Comparison of ENCODE assay signal across 8 cellular contexts in genomic region chr16:19717319-19717718, GRCh38. TPM values are rescaled to one million over a fixed set of nuclear protein-coding genes. Genes with fewer than 3 reads are reported as not detected.
DNase-seq lines count a peak whose midpoint lies in the region; ATAC-seq and TF ChIP-seq lines count a peak whose summit lies in the region.

No MANE protein-coding gene starts in this region.

- in situ Hi-C loops in astrocyte of the spinal cord (cut with HindIII; ENCODE audit: low sequenced_read_pairs) = no loop called here

- ATAC-seq in heart right ventricle = peak in 1 of 8 donors; percentile 3
- ATAC-seq in Right ventricle myocardium superior (ENCODE audit: poor library complexity) = no peak
- ATAC-seq in right lobe of liver = no peak
- no peak for ATAC-seq in HG02763 (IDR thresholded peaks at IDR 0.05; ENCODE audit: unreplicated experiment)

- intact Hi-C loops in heart right ventricle (cut with DNase I) = loop anchor here in 7 of 10 donors (5.0 to 10.0 kb wide), 5 partner anchors 70 to 167 kb away; partner anchors contain the start of gene GPRC5B (in 7 of the 7)
- intact Hi-C loops in Right ventricle myocardium superior (cut with DNase I) = no loop called here
- intact Hi-C loops in right lobe of liver (cut with DNase I) = no loop called here
- intact Hi-C loops in uterus (cut with DNase I; ENCODE audit: low total_unique reads) = no loop called here

- no peak for TF ChIP-seq CTCF in heart right ventricle (IDR thresholded peaks at IDR 0.05)
- TF ChIP-seq CTCF in astrocyte of the spinal cord (IDR thresholded peaks at IDR 0.05; ENCODE audit: low read depth, low read length) = no peak
- TF ChIP-seq CTCF in right lobe of liver (IDR thresholded peaks at IDR 0.05) = no peak
- no peak for TF ChIP-seq CTCF in uterus (IDR thresholded peaks at IDR 0.05)

- H3K9me3 ChIP-seq in heart right ventricle (no peaks in the 10 kb centered on the region), right lobe of liver (no peaks in the 10 kb centered on the region), uterus (no peaks in the 10 kb centered on the region)

- H3K4me3 ChIP-seq in heart right ventricle (peak overlapping the region; percentile 75 to 99 (median 95)), astrocyte of the spinal cord (ENCODE audit: low read depth, low read length) (peak overlapping the region; percentile 83), right lobe of liver (peak overlapping the region; percentile 87 to 96 (median 94)), uterus (peak overlapping the region; percentile 65 to 99)

- H3K4me1 ChIP-seq in heart right ventricle (peaks cover 0 to 53% (median 41%) of the 10 kb centered on the region in 9 donors), right lobe of liver (peaks cover 0 to 11% (median 3%) of the 10 kb centered on the region in 4 donors), uterus (no peaks in the 10 kb centered on the region)

- H3K27me3 ChIP-seq in heart right ventricle (no peaks in the 10 kb centered on the region), right lobe of liver (no peaks in the 10 kb centered on the region), uterus (no peaks in the 10 kb centered on the region)

- H3K36me3 ChIP-seq in heart right ventricle = peaks cover 0 to 31% (median 7%) of the 10 kb centered on the region in 9 donors
- H3K36me3 ChIP-seq in right lobe of liver = peaks cover 0 to 9% (median 0%) of the 10 kb centered on the region in 4 donors
- H3K36me3 ChIP-seq in uterus = no peaks in the 10 kb centered on the region

- WGBS in heart right ventricle, 2 donors = 0% methylated on average over 10 of the region's 10 CpGs
- 4% methylated on average over 8 of the region's 10 CpGs for WGBS in right lobe of liver (ENCODE audit: insufficient coverage, low coverage, low lambda C conversion rate, missing lambda C conversion rate)

- H3K27ac ChIP-seq in heart right ventricle (peak overlapping the region in 9 of 10 donors; percentile 51 to 94 (median 85)), right lobe of liver (peak overlapping the region in 2 of 3 donors; percentile 24 to 78), uterus (peak overlapping the region; percentile 69 to 84)

- DNase-seq in heart right ventricle = no peak
- DNase-seq in Right ventricle myocardium superior = no peak
- DNase-seq in astrocyte of the spinal cord (ENCODE audit: low read depth, low spot score) = no peak
- DNase-seq in right lobe of liver = no peak
- no peak for DNase-seq in uterus
- DNase-seq in stimulated activated naive CD4-positive, alpha-beta T cell treated with Interleukin-2 at 50 U/mL for 16 hours (lab: John Stamatoyannopoulos, UW) = no peak
- no peak for DNase-seq in KG1 (lab: John Stamatoyannopoulos, UW)

- TF ChIP-seq POLR2A in right lobe of liver (IDR thresholded peaks at IDR 0.05) = no peak
- TF ChIP-seq POLR2A in uterus (IDR thresholded peaks at IDR 0.05) = no peak

RNA-seq across cellular contexts. Expression of gene KNOP1, which starts 0.7 kb away (rescaled TPM):
- total RNA-seq in heart right ventricle (10 to 100 TPM in 1 of 10 donors, 1 to 10 TPM in 9; 4.5 to 10.2 (median 6.5) TPM), Right ventricle myocardium superior (6.2 TPM), right lobe of liver (1 to 10 TPM; 3.4 to 9.4 (median 7.3) TPM), uterus (10 to 100 TPM in 2 of 4 donors, 1 to 10 TPM in 2; 1.5 to 20.5 (median 9.4) TPM)
- polyA plus RNA-seq in heart right ventricle = 10 to 100 TPM in 1 of 2 donors, 1 to 10 TPM in 1; 6.5 to 25.7 TPM

RNA-seq across cellular contexts. Expression of gene IQCK, which starts 0.8 kb away (rescaled TPM):
- total RNA-seq in heart right ventricle (10 to 100 TPM in 2 of 10 donors, 1 to 10 TPM in 8; 5.5 to 11.7 (median 7.4) TPM), Right ventricle myocardium superior (6.5 TPM), right lobe of liver (1 to 10 TPM; 2.0 to 4.7 (median 3.9) TPM), uterus (10 to 100 TPM; 14.7 to 27.2 (median 21.1) TPM)
- 1 to 10 TPM; 7.3 to 9.8 TPM for polyA plus RNA-seq in heart right ventricle

Comparison
In these comparisons a context has a peak if more than half of its experiments do, and no peak if none do; other contexts are left out.
1. intact Hi-C loops: an anchor here in heart right ventricle (5.0 to 10.0 kb wide); none called in Right ventricle myocardium superior, right lobe of liver and uterus.